Comparison of ENCODE assay signal across 26 cellular contexts in the genomic region with DNA sequence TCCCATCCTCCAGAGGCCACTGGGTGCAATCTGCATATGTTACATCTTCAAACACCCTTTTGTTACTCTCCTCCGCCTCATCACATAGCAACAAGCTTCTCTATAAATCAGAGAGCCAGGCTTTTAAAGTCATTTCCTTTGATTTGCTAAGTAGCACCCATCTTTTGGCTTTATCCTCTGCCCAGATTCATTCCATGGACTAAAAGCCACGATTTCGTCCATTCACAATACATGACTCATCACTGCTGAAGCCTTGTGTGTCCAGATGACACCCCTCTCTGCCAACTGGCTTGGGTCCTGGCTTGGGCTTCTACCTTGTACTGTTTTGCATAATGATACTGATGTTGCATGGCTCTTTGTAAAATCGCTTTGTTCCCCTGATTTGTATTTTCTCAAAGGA. TPM values are rescaled to one million over a fixed set of nuclear protein-coding genes. Genes with fewer than 3 reads are reported as not detected.
DNase-seq lines count a peak whose midpoint lies in the region; ATAC-seq and TF ChIP-seq lines count a peak whose summit lies in the region.
"Had no signal": no experiment of that assay in that cellular context is flagged by ENCODE, and none has a peak within 500 bp of the region (broad histone marks: within the 10 kb centered on the region; RNA-seq: fewer than 3 reads in every experiment).

No MANE protein-coding gene starts in this region.

- WGBS in heart left ventricle, 4 donors = 79 to 89% (median 83%) methylated on average over 4 of the region's 4 CpGs

- H4K20me1 ChIP-seq in neural progenitor cell (ENCODE audit: low read depth) = no peaks in the 10 kb centered on the region

- no peak for ATAC-seq in heart left ventricle
- ATAC-seq: esophagus mucosa, psoas muscle had no signal

- DNase-seq in AG09309 (ENCODE audit: low read depth) = peak; percentile 60
- peak; percentile 74 for DNase-seq in HCEC 1CT
- peak; percentile 53 for DNase-seq in amniotic epithelial cell (ENCODE audit: low read depth)
- peak; percentile 33 for DNase-seq in glomerular visceral epithelial cell (ENCODE audit: extremely low spot score)
- no peak for DNase-seq in NOMO-1 (lab: John Stamatoyannopoulos, UW; ENCODE audit: unreplicated experiment in 2 of 2)
- no peak for DNase-seq in neural progenitor cell (ENCODE audit: low spot score)
- no peak for DNase-seq in iPS-NIHi11 (ENCODE audit: low spot score)
- no peak for DNase-seq in heart left ventricle
- DNase-seq: activated CD8-positive, alpha-beta memory T cell treated with anti-CD3 and anti-CD28 coated beads, Interleukin-2, amount 50 U/mL, for 48 hours; activated naive CD8-positive, alpha-beta T cell treated with anti-CD3 and anti-CD28 coated beads, Interleukin-2, amount 10 ng/mL, durations not matched to agents 7 days and 5 days; CD8-positive, alpha-beta memory T cell; DMS79; head of caudate nucleus; MM.1S; NCI-H1694; NCI-H82; PC-9; psoas muscle; small intestine; stimulated activated naive CD4-positive, alpha-beta T cell; T-helper 2 cell; thyroid gland; WERI-Rb-1 had no signal

- no peak overlapping the region for H3K27ac Mint-ChIP-seq in neural progenitor cell
- H3K27ac Mint-ChIP-seq: activated naive CD8-positive, alpha-beta T cell treated with anti-CD3 and anti-CD28 coated beads, Interleukin-2, amount 10 ng/mL, durations not matched to agents 7 days and 5 days had no signal

- H3K4me1 ChIP-seq in neural progenitor cell = no peaks in the 10 kb centered on the region
- no peaks in the 10 kb centered on the region for H3K4me1 ChIP-seq in heart left ventricle
- H3K4me1 ChIP-seq: psoas muscle, thyroid gland had no signal

- intact Hi-C loops in heart left ventricle (cut with DNase I) = no loop called here

- H3K27ac ChIP-seq in neural progenitor cell (no peak overlapping the region), heart left ventricle (no peak overlapping the region)
- H3K27ac ChIP-seq: PC-9, psoas muscle, thyroid gland, WERI-Rb-1 had no signal

- H3K27me3 Mint-ChIP-seq in neural progenitor cell (ENCODE audit: insufficient read depth, low read depth) = peaks cover 3% of the 10 kb centered on the region

- no peaks in the 10 kb centered on the region for H3K9me3 ChIP-seq in neural progenitor cell (ENCODE audit: low read depth)
- H3K9me3 ChIP-seq in heart left ventricle = no peaks in the 10 kb centered on the region
- H3K9me3 ChIP-seq: psoas muscle, thyroid gland had no signal

- H3K4me3 Mint-ChIP-seq in neural progenitor cell = no peak overlapping the region
- H3K4me3 Mint-ChIP-seq: activated naive CD8-positive, alpha-beta T cell treated with anti-CD3 and anti-CD28 coated beads, Interleukin-2, amount 10 ng/mL, durations not matched to agents 7 days and 5 days; central memory CD8-positive, alpha-beta T cell had no signal

- H3K36me3 ChIP-seq in neural progenitor cell = no peaks in the 10 kb centered on the region
- H3K36me3 ChIP-seq in heart left ventricle = no peaks in the 10 kb centered on the region
- H3K36me3 ChIP-seq: thyroid gland, WERI-Rb-1 had no signal

- H2AFZ ChIP-seq in neural progenitor cell (replicated peaks) = no peak overlapping the region
- H2AFZ ChIP-seq: PC-9 had no signal

- H3K4me3 ChIP-seq in AG09309 (ENCODE audit: control insufficient read depth, low read depth, low read length) = no peak overlapping the region
- no peak overlapping the region for H3K4me3 ChIP-seq in neural progenitor cell
- no peak overlapping the region for H3K4me3 ChIP-seq in heart left ventricle
- H3K4me3 ChIP-seq: PC-9, psoas muscle, thyroid gland had no signal

- H3K9me3 Mint-ChIP-seq in neural progenitor cell = no peaks in the 10 kb centered on the region
- H3K9me3 Mint-ChIP-seq: activated naive CD8-positive, alpha-beta T cell treated with anti-CD3 and anti-CD28 coated beads, Interleukin-2, amount 10 ng/mL, durations not matched to agents 7 days and 5 days; CD8-positive, alpha-beta memory T cell; central memory CD8-positive, alpha-beta T cell had no signal

- H3K9ac ChIP-seq in neural progenitor cell = no peak overlapping the region

- H3K4me2 ChIP-seq in neural progenitor cell = no peak overlapping the region
- H3K4me2 ChIP-seq: PC-9 had no signal

- H3K27me3 ChIP-seq in neural progenitor cell (no peaks in the 10 kb centered on the region), heart left ventricle (peaks cover 0 to 31% (median 4%) of the 10 kb centered on the region in 9 donors)
- H3K27me3 ChIP-seq: thyroid gland had no signal

- TF ChIP-seq CTCF in AG09309 (IDR thresholded peaks at IDR 0.05; ENCODE audit: control insufficient read depth, insufficient read depth, low read depth, low read length, missing control alignments) (no peak), neural progenitor cell (IDR thresholded peaks at IDR 0.05) (no peak), heart left ventricle (IDR thresholded peaks at IDR 0.05) (no peak)

- H3K4me1 Mint-ChIP-seq in neural progenitor cell = no peaks in the 10 kb centered on the region
- H3K4me1 Mint-ChIP-seq: activated naive CD8-positive, alpha-beta T cell treated with anti-CD3 and anti-CD28 coated beads, Interleukin-2, amount 10 ng/mL, durations not matched to agents 7 days and 5 days; CD8-positive, alpha-beta memory T cell had no signal

- no peaks in the 10 kb centered on the region for H3K36me3 Mint-ChIP-seq in neural progenitor cell
- H3K36me3 Mint-ChIP-seq: activated naive CD8-positive, alpha-beta T cell treated with anti-CD3 and anti-CD28 coated beads, Interleukin-2, amount 10 ng/mL, durations not matched to agents 7 days and 5 days; CD8-positive, alpha-beta memory T cell had no signal

- no peaks in the 10 kb centered on the region for H3F3A ChIP-seq in neural progenitor cell (ENCODE audit: low read depth)

- no peaks in the 10 kb centered on the region for H3K79me2 ChIP-seq in neural progenitor cell (ENCODE audit: low read depth)

- no peak for TF ChIP-seq POLR2A in heart left ventricle (IDR thresholded peaks at IDR 0.05)

RNA-seq across cellular contexts. Expression of a gene that starts 2.0 kb away (rescaled TPM):
- total RNA-seq in neural progenitor cell (ENCODE audit: low replicate concordance) (not detected in 2 replicates), heart left ventricle (not detected)
- not detected for polyA plus RNA-seq in heart left ventricle
- total RNA-seq: activated naive CD8-positive, alpha-beta T cell treated with anti-CD3 and anti-CD28 coated beads, Interleukin-2, amount 10 ng/mL, durations not matched to agents 7 days and 5 days; CD8-positive, alpha-beta memory T cell; esophagus mucosa; PC-9; psoas muscle; thyroid gland had no signal
- polyA plus RNA-seq: CD8-positive, alpha-beta memory T cell; small intestine had no signal

RNA-seq across cellular contexts. Expression of a gene that starts 18.4 kb away (rescaled TPM):
- total RNA-seq in neural progenitor cell (ENCODE audit: low replicate concordance) (not detected in 2 replicates), heart left ventricle (not detected)
- polyA plus RNA-seq in heart left ventricle = not detected
- total RNA-seq: activated naive CD8-positive, alpha-beta T cell treated with anti-CD3 and anti-CD28 coated beads, Interleukin-2, amount 10 ng/mL, durations not matched to agents 7 days and 5 days; CD8-positive, alpha-beta memory T cell; esophagus mucosa; lower leg skin; PC-9; psoas muscle; thyroid gland had no signal
- polyA plus RNA-seq: CD8-positive, alpha-beta memory T cell; psoas muscle; small intestine had no signal

RNA-seq across cellular contexts. Expression of a gene that starts 24.4 kb away (rescaled TPM):
- total RNA-seq in neural progenitor cell (ENCODE audit: low replicate concordance) (not detected in 2 replicates), heart left ventricle (under 1 TPM in 3 of 9 donors, not detected in 6; 0.16 to 0.27 (median 0.16) TPM)
- polyA plus RNA-seq in heart left ventricle = under 1 TPM in 1 of 2 donors, not detected in 1; 0.26 TPM
- total RNA-seq: activated naive CD8-positive, alpha-beta T cell treated with anti-CD3 and anti-CD28 coated beads, Interleukin-2, amount 10 ng/mL, durations not matched to agents 7 days and 5 days; CD8-positive, alpha-beta memory T cell; PC-9; thyroid gland had no signal
- polyA plus RNA-seq: CD8-positive, alpha-beta memory T cell; small intestine had no signal

RNA-seq across cellular contexts. Expression of a gene that starts 38.2 kb away (rescaled TPM):
- not detected in 2 replicates for total RNA-seq in neural progenitor cell (ENCODE audit: low replicate concordance)
- total RNA-seq in heart left ventricle = not detected
- not detected for polyA plus RNA-seq in heart left ventricle
- total RNA-seq: activated naive CD8-positive, alpha-beta T cell treated with anti-CD3 and anti-CD28 coated beads, Interleukin-2, amount 10 ng/mL, durations not matched to agents 7 days and 5 days; CD8-positive, alpha-beta memory T cell; esophagus mucosa; PC-9; psoas muscle; thyroid gland had no signal
- polyA plus RNA-seq: CD8-positive, alpha-beta memory T cell; psoas muscle; small intestine had no signal

RNA-seq across cellular contexts. Expression of a gene that starts 45.4 kb away (rescaled TPM):
- total RNA-seq in neural progenitor cell (ENCODE audit: low replicate concordance) = not detected in 2 replicates
- total RNA-seq in heart left ventricle = not detected
- not detected for polyA plus RNA-seq in heart left ventricle
- total RNA-seq: activated naive CD8-positive, alpha-beta T cell treated with anti-CD3 and anti-CD28 coated beads, Interleukin-2, amount 10 ng/mL, durations not matched to agents 7 days and 5 days; CD8-positive, alpha-beta memory T cell; PC-9; thyroid gland had no signal
- polyA plus RNA-seq: CD8-positive, alpha-beta memory T cell; small intestine had no signal

Comparison
In these comparisons a context has a peak if more than half of its experiments do, and no peak if none do; other contexts are left out.
1. DNase-seq: peak in AG09309 (single experiment), HCEC 1CT (single experiment), amniotic epithelial cell (single experiment) and glomerular visceral epithelial cell (single experiment); none in NOMO-1 (0 of 2), neural progenitor cell (single experiment), iPS-NIHi11 (single experiment) and heart left ventricle (0 of 5).